24 cellular contexts compared by ENCODE assay signal in the genomic region with DNA sequence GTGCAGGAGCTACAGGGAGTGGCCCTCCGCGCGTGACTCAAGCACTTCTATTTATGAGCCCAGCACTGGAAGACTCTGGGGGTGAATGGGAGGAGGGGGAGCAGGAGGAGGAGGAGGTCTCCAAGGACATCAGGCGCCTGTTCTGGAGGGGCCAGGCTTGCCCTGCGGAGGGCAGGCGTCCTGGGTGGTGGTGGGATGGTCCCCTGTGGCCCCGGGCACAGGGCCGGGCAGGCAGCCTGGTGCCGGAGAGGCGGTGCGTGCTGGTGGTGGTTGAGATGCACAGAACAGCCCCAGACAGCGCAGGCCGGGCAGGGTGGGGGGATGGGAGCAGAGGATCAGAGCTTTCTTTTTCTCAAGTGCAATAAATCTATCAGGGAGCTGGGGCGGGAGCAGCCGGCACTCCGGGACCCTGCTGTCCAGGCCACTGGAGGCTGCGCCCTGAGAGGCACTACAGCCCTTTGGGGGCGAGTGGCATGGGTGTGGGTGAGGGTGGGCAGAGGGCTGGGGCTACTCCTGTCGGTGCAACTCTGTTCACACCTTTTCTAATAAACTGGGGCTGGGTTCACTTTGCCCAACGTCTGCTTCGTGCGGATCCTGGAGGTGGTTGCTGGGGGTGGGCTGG. TPM values are rescaled to one million over a fixed set of nuclear protein-coding genes. Genes with fewer than 3 reads are reported as not detected.
"Had no signal": no experiment of that assay in that cellular context is flagged by ENCODE, and none has a peak within 500 bp of the region (broad histone marks: within the 10 kb centered on the region; RNA-seq: fewer than 3 reads in every experiment).

No MANE protein-coding gene starts in this region.

- H3K27ac ChIP-seq: left lung, neutrophil, pancreas, psoas muscle, right atrium auricular region, tibial nerve had no signal

- H3K36me3 Mint-ChIP-seq: natural killer cell had no signal

- DNase-seq: activated CD4-positive, alpha-beta T cell treated with anti-CD3 and anti-CD28 coated beads for 1 hour; activated CD4-positive, alpha-beta T cell treated with anti-CD3 and anti-CD28 coated beads, Interleukin-2, amount 50 U/mL, for 1 hour; activated CD8-positive, alpha-beta T cell treated with anti-CD3 and anti-CD28 coated beads, Interleukin-2, amount 10 ng/mL, durations not matched to agents 7 days and 5 days; activated gamma-delta T cell treated with Interleukin-2 at 50 U/mL for 16 hours; erythroblast; foreskin fibroblast; left lung; midbrain; natural killer cell; psoas muscle; stimulated activated CD4-positive, alpha-beta T cell treated with anti-CD3 and anti-CD28 coated beads, Interleukin-12 subunit alpha, Interleukin-12 subunit beta, amount 100 ng/mL, for 4 hours; stimulated activated CD4-positive, alpha-beta T cell treated with anti-CD3 and anti-CD28 coated beads, Interleukin-4, amount 100 ng/mL, for 4 hours; substantia nigra; T-cell had no signal

- H3K4me3 ChIP-seq: left lung, lung, pancreas, psoas muscle, right atrium auricular region, tibial nerve had no signal

- H3K4me1 ChIP-seq: pancreas had no signal

- H3K9me3 ChIP-seq: left lung, neutrophil, pancreas, psoas muscle, right atrium auricular region, tibial nerve had no signal

- H3K9me3 Mint-ChIP-seq: activated naive CD4-positive, alpha-beta T cell treated with anti-CD3 and anti-CD28 coated beads, Interleukin-2, amount 50 U/mL, for 24 hours; natural killer cell; stimulated activated naive CD8-positive, alpha-beta T cell treated with anti-CD3 and anti-CD28 coated beads, Interleukin-15, Interleukin-2, amounts not matched to agents 100 ng/mL and 50 ng/mL, for 24 hours; T-cell had no signal

- H3K27ac Mint-ChIP-seq: activated CD8-positive, alpha-beta T cell treated with anti-CD3 and anti-CD28 coated beads, Interleukin-2, amount 10 ng/mL, durations not matched to agents 7 days and 5 days; activated naive CD4-positive, alpha-beta T cell treated with anti-CD3 and anti-CD28 coated beads, Interleukin-2, amount 50 U/mL, for 24 hours; natural killer cell; stimulated activated naive CD8-positive, alpha-beta T cell treated with anti-CD3 and anti-CD28 coated beads, Interleukin-15, Interleukin-2, amounts not matched to agents 100 ng/mL and 50 ng/mL, for 24 hours; T-cell had no signal

- ATAC-seq: activated CD8-positive, alpha-beta T cell treated with anti-CD3 and anti-CD28 coated beads, Interleukin-2, amount 10 ng/mL, durations not matched to agents 7 days and 5 days; left lung; natural killer cell; pancreas; psoas muscle; T-cell had no signal

- H3K4me3 Mint-ChIP-seq: activated CD8-positive, alpha-beta T cell treated with anti-CD3 and anti-CD28 coated beads, Interleukin-2, amount 10 ng/mL, durations not matched to agents 7 days and 5 days; activated naive CD4-positive, alpha-beta T cell treated with anti-CD3 and anti-CD28 coated beads, Interleukin-2, amount 50 U/mL, for 24 hours; natural killer cell; stimulated activated naive CD8-positive, alpha-beta T cell treated with anti-CD3 and anti-CD28 coated beads, Interleukin-15, Interleukin-2, amounts not matched to agents 100 ng/mL and 50 ng/mL, for 24 hours; T-cell had no signal

- H3K27me3 Mint-ChIP-seq: activated naive CD4-positive, alpha-beta T cell treated with anti-CD3 and anti-CD28 coated beads, Interleukin-2, amount 50 U/mL, for 24 hours had no signal

RNA-seq across cellular contexts. Expression of a gene that starts 14.0 kb away (rescaled TPM):
- total RNA-seq: astrocyte, left lung, skeletal muscle tissue had no signal
- polyA plus RNA-seq: fibroblast of lung had no signal
